In genomic region chr1:87864676-87865075, GRCh38 we compare ENCODE assay signal across 14 cellular contexts.
A peak's percentile ranks its signal among the peaks of the same experiment; 100 is the strongest.
DNase-seq lines count a peak whose midpoint lies in the region; ATAC-seq and TF ChIP-seq lines count a peak whose summit lies in the region.
"Had no signal": no experiment of that assay in that cellular context is flagged by ENCODE, and none has a peak within 500 bp of the region (broad histone marks: within the 10 kb centered on the region; RNA-seq: fewer than 3 reads in every experiment).

No MANE protein-coding gene starts in this region.

- DNase-seq in central memory CD8-positive, alpha-beta T cell (ENCODE audit: low spot score in 2 of 2): no peak
- DNase-seq in Right ventricle myocardium inferior (ENCODE audit: missing footprints) (no peak), heart right ventricle (no peak), chondrocyte (ENCODE audit: low spot score) (no peak)
- DNase-seq: activated CD4-positive, alpha-beta memory T cell treated with anti-CD3 and anti-CD28 coated beads, Interleukin-2, amount 10 ng/mL, durations not matched to agents 7 days and 5 days; CD8-positive, alpha-beta memory T cell; colonic mucosa; left cardiac atrium; NCI-H526 treated with DMSO at 0.1 percent for 48 hours had no signal

- no peaks in the 10 kb centered on the region for H3K36me3 Mint-ChIP-seq in central memory CD8-positive, alpha-beta T cell (ENCODE audit: insufficient read depth)
- peaks cover 3% of the 10 kb centered on the region for H3K36me3 Mint-ChIP-seq in chondrocyte (ENCODE audit: low read depth)

- no peaks in the 10 kb centered on the region for H3K27me3 Mint-ChIP-seq in central memory CD8-positive, alpha-beta T cell
- no peaks in the 10 kb centered on the region for H3K27me3 Mint-ChIP-seq in chondrocyte (ENCODE audit: low read depth)
- H3K27me3 Mint-ChIP-seq: activated CD4-positive, alpha-beta memory T cell treated with anti-CD3 and anti-CD28 coated beads, Interleukin-2, amount 10 ng/mL, durations not matched to agents 7 days and 5 days had no signal

- H3K4me3 ChIP-seq in heart right ventricle: no peak overlapping the region
- H3K4me3 ChIP-seq: colonic mucosa had no signal

- H3K9me3 Mint-ChIP-seq in central memory CD8-positive, alpha-beta T cell: peaks cover 6% of the 10 kb centered on the region
- peaks cover 13% of the 10 kb centered on the region for H3K9me3 Mint-ChIP-seq in chondrocyte (ENCODE audit: low read depth)
- H3K9me3 Mint-ChIP-seq: activated CD4-positive, alpha-beta memory T cell treated with anti-CD3 and anti-CD28 coated beads, Interleukin-2, amount 10 ng/mL, durations not matched to agents 7 days and 5 days had no signal

- no peaks in the 10 kb centered on the region for H3K27me3 ChIP-seq in heart right ventricle
- H3K27me3 ChIP-seq: colonic mucosa, neutrophil had no signal

- ATAC-seq in GM18505 (IDR thresholded peaks at IDR 0.05; ENCODE audit: unreplicated experiment) (peak; percentile 64), GM21390 (IDR thresholded peaks at IDR 0.05; ENCODE audit: unreplicated experiment) (peak; percentile 82), HG03521 (IDR thresholded peaks at IDR 0.05; ENCODE audit: unreplicated experiment) (peak; percentile 53), GM18520 (IDR thresholded peaks at IDR 0.05; ENCODE audit: unreplicated experiment) (no peak), Right ventricle myocardium inferior (no peak), heart right ventricle (no peak)
- ATAC-seq in central memory CD8-positive, alpha-beta T cell (replicated peaks; ENCODE audit: extremely low read depth, poor library complexity, severe bottlenecking): no peak
- ATAC-seq: left cardiac atrium had no signal

- no peak for TF ChIP-seq CTCF in heart right ventricle (IDR thresholded peaks at IDR 0.05)
- TF ChIP-seq CTCF in chondrocyte (IDR thresholded peaks at IDR 0.05): no peak

- no peak overlapping the region for H3K27ac ChIP-seq in heart right ventricle
- H3K27ac ChIP-seq: colonic mucosa, neutrophil had no signal

- 82 to 83% methylated on average over 4 of the region's 4 CpGs for WGBS in heart right ventricle, 2 donors

- H3K36me3 ChIP-seq in heart right ventricle: no peaks in the 10 kb centered on the region
- H3K36me3 ChIP-seq: colonic mucosa, neutrophil had no signal

- intact Hi-C loops in Right ventricle myocardium inferior (cut with DNase I): no loop called here
- intact Hi-C loops in heart right ventricle (cut with DNase I): no loop called here

- no peak for TF ChIP-seq POLR2A in GM18505 (IDR thresholded peaks at IDR 0.05; ENCODE audit: borderline replicate concordance, extremely low read depth, insufficient read depth, insufficient read length)

- H3K4me1 ChIP-seq in heart right ventricle: peaks cover 0 to 9% (median 0%) of the 10 kb centered on the region in 9 donors
- H3K4me1 ChIP-seq: colonic mucosa had no signal

- peaks cover 6% of the 10 kb centered on the region for H3K4me1 Mint-ChIP-seq in central memory CD8-positive, alpha-beta T cell
- H3K4me1 Mint-ChIP-seq in chondrocyte (ENCODE audit: low read depth): peaks cover 4% of the 10 kb centered on the region

- H3K27ac Mint-ChIP-seq in central memory CD8-positive, alpha-beta T cell (ENCODE audit: low read depth): no peak overlapping the region
- no peak overlapping the region for H3K27ac Mint-ChIP-seq in chondrocyte (ENCODE audit: unreplicated experiment)
- H3K27ac Mint-ChIP-seq: activated CD4-positive, alpha-beta memory T cell treated with anti-CD3 and anti-CD28 coated beads, Interleukin-2, amount 10 ng/mL, durations not matched to agents 7 days and 5 days; CD8-positive, alpha-beta memory T cell had no signal

- H3K9me3 ChIP-seq in heart right ventricle: peaks cover 0 to 15% (median 0%) of the 10 kb centered on the region in 11 donors
- H3K9me3 ChIP-seq: colonic mucosa, neutrophil had no signal

- peak overlapping the region; percentile 13 for H3K4me3 Mint-ChIP-seq in central memory CD8-positive, alpha-beta T cell
- no peak overlapping the region for H3K4me3 Mint-ChIP-seq in chondrocyte (ENCODE audit: unreplicated experiment)
- H3K4me3 Mint-ChIP-seq: activated CD4-positive, alpha-beta memory T cell treated with anti-CD3 and anti-CD28 coated beads, Interleukin-2, amount 10 ng/mL, durations not matched to agents 7 days and 5 days; CD8-positive, alpha-beta memory T cell had no signal

Comparison
In these comparisons a context has a peak if more than half of its experiments do, and no peak if none do; other contexts are left out.
1. ATAC-seq: peak in GM18505 (single experiment), GM21390 (single experiment) and HG03521 (single experiment); none in central memory CD8-positive, alpha-beta T cell (single experiment), GM18520 (single experiment), Right ventricle myocardium inferior (single experiment) and heart right ventricle (0 of 8).